ENCODE assay signal across 11 cellular contexts in genomic region chr1:51558375-51558924, GRCh38. TPM values are rescaled to one million over a fixed set of nuclear protein-coding genes. Genes with fewer than 3 reads are reported as not detected.
A peak's percentile ranks its signal among the peaks of the same experiment; 100 is the strongest.
DNase-seq lines count a peak whose midpoint lies in the region; ATAC-seq, FAIRE-seq and TF ChIP-seq lines count a peak whose summit lies in the region.
"Had no signal": no experiment of that assay in that cellular context is flagged by ENCODE, and none has a peak within 500 bp of the region (broad histone marks: within the 10 kb centered on the region; RNA-seq: fewer than 3 reads in every experiment).

No MANE protein-coding gene starts in this region.

- H3K4me3 Mint-ChIP-seq in astrocyte (ENCODE audit: unreplicated experiment) = no peak overlapping the region

- H3K27ac ChIP-seq in HUES64 (ENCODE audit: low read depth, low read length) (peak overlapping the region; percentile 29; the same call in 1 of the 2 replicates), astrocyte (ENCODE audit: low read depth, low read length) (peak overlapping the region; percentile 15), mesodermal cell (ENCODE audit: low read depth, low read length, severe bottlenecking) (peak overlapping the region; percentile 76)
- H3K27ac ChIP-seq: neutrophil had no signal

- DNase-seq in ELF-1 (ENCODE audit: low read depth, low spot score) (peak; percentile 47), astrocyte (ENCODE audit: low read depth) (peak; percentile 73), COLO829 (ENCODE audit: low spot score) (no peak), D341Med (ENCODE audit: low spot score) (no peak), DMS79 (lab: John Stamatoyannopoulos, UW) (no peak)
- DNase-seq: activated CD4-positive, alpha-beta T cell treated with anti-CD3 and anti-CD28 coated beads for 48 hours; OCI-M1 had no signal

- peak overlapping the region; percentile 11 for H2AFZ ChIP-seq in astrocyte (ENCODE audit: low read depth, low read length)

- peak overlapping the region; percentile 64 for H3K4me2 ChIP-seq in astrocyte (ENCODE audit: low read length)

- H3K4me1 ChIP-seq in HUES64 (ENCODE audit: insufficient read depth, low read length) (peaks cover 18% of the 10 kb centered on the region), astrocyte (ENCODE audit: insufficient read depth, low read length) (peaks cover 9% of the 10 kb centered on the region), mesodermal cell (ENCODE audit: control insufficient read depth, insufficient read depth, low read length, poor library complexity, severe bottlenecking) (peaks cover 21% of the 10 kb centered on the region)

- no peaks in the 10 kb centered on the region for H3K36me3 Mint-ChIP-seq in astrocyte (ENCODE audit: low read depth, unreplicated experiment)

- peaks cover 15% of the 10 kb centered on the region for H3K4me1 Mint-ChIP-seq in astrocyte (ENCODE audit: low read depth, unreplicated experiment)

- no peaks in the 10 kb centered on the region for H3K27me3 Mint-ChIP-seq in astrocyte (ENCODE audit: low read depth, unreplicated experiment)

- peak overlapping the region; percentile 34; the same call in 1 of the 2 replicates for H3K9ac ChIP-seq in HUES64 (ENCODE audit: low read depth, low read length)
- peak overlapping the region; percentile 18 for H3K9ac ChIP-seq in astrocyte (ENCODE audit: low read length)

- H4K20me1 ChIP-seq in astrocyte (ENCODE audit: insufficient read depth, low read length) = no peaks in the 10 kb centered on the region

- H3K27ac Mint-ChIP-seq in astrocyte (ENCODE audit: unreplicated experiment) = peak overlapping the region; percentile 80

- H3K9me3 ChIP-seq in HUES64 (ENCODE audit: insufficient read depth, low read depth, low read length) = no peaks in the 10 kb centered on the region
- H3K9me3 ChIP-seq in astrocyte (ENCODE audit: insufficient read depth, low read depth, low read length) = no peaks in the 10 kb centered on the region
- H3K9me3 ChIP-seq in mesodermal cell (ENCODE audit: control insufficient read depth, low read length) = no peaks in the 10 kb centered on the region
- H3K9me3 ChIP-seq: neutrophil had no signal

- no peaks in the 10 kb centered on the region for H3K79me2 ChIP-seq in astrocyte (ENCODE audit: insufficient read depth, low read length)

- peak; percentile 91 for FAIRE-seq in astrocyte (lab: Jason Lieb, UNC)

- WGBS in HUES64 = 64% methylated on average over 4 of the region's 5 CpGs
- 78 to 88% methylated on average over 1 to 4 of the region's 5 CpGs for WGBS in mesodermal cell (ENCODE audit: insufficient coverage in 2 of 2), 2 experiments

- H3K9me3 Mint-ChIP-seq in astrocyte (ENCODE audit: unreplicated experiment) = no peaks in the 10 kb centered on the region

- H3K36me3 ChIP-seq in HUES64 (ENCODE audit: insufficient read depth, low read length) (no peaks in the 10 kb centered on the region), astrocyte (ENCODE audit: insufficient read depth, low read length) (no peaks in the 10 kb centered on the region), mesodermal cell (ENCODE audit: control insufficient read depth, insufficient read depth, low read length) (no peaks in the 10 kb centered on the region)
- H3K36me3 ChIP-seq: neutrophil had no signal

- H3K27me3 ChIP-seq in HUES64 (ENCODE audit: insufficient read depth, low read length) = no peaks in the 10 kb centered on the region
- no peaks in the 10 kb centered on the region for H3K27me3 ChIP-seq in astrocyte (ENCODE audit: insufficient read depth, low read length)
- H3K27me3 ChIP-seq: neutrophil had no signal

- no peak for TF ChIP-seq CTCF in astrocyte (IDR thresholded peaks at IDR 0.05; ENCODE audit: insufficient read depth, low read depth, low read length)

- ATAC-seq in HG02678 (IDR thresholded peaks at IDR 0.05; ENCODE audit: unreplicated experiment) = no peak

- H3K4me3 ChIP-seq in HUES64 (ENCODE audit: low read length) (no peak overlapping the region), astrocyte (ENCODE audit: insufficient read depth, low read depth, low read length) (no peak overlapping the region), mesodermal cell (ENCODE audit: extremely low read depth, insufficient read depth, low read length, poor library complexity, severe bottlenecking) (no peak overlapping the region)

RNA-seq across cellular contexts. Expression of gene EPS15, which starts 39.4 kb away (rescaled TPM):
- polyA plus RNA-seq in HUES64 (2013, experiment 1 of 2) = 18.1 TPM
- polyA plus RNA-seq in HUES64 (2013, experiment 2 of 2) = 25.6 TPM
- total RNA-seq in astrocyte = 66.6 and 70.6 TPM in 2 replicates
- polyA plus RNA-seq in mesodermal cell (2013, experiment 1 of 2) = 42.7 TPM
- 42.2 TPM for polyA plus RNA-seq in mesodermal cell (2013, experiment 2 of 2)

RNA-seq across cellular contexts. Expression of gene OSBPL9, which starts 58.4 kb away (rescaled TPM):
- 60.0 TPM for polyA plus RNA-seq in HUES64 (2013, experiment 1 of 2)
- 70.1 TPM for polyA plus RNA-seq in HUES64 (2013, experiment 2 of 2)
- total RNA-seq in astrocyte = 115 and 117 TPM in 2 replicates
- polyA plus RNA-seq in mesodermal cell (2013, experiment 1 of 2) = 133 TPM
- polyA plus RNA-seq in mesodermal cell (2013, experiment 2 of 2) = 141 TPM

Comparison
In these comparisons a context has a peak if more than half of its experiments do, and no peak if none do; other contexts are left out.
1. DNase-seq: peak in ELF-1 (single experiment) and astrocyte (single experiment); none in COLO829 (single experiment), D341Med (single experiment) and DMS79 (single experiment).
2. H3K27ac ChIP-seq: peak in every context shown above with its lines; median percentile 76 in mesodermal cell; 29 in HUES64; 15 in astrocyte.